ENCODE assay signal across 8 cellular contexts in genomic region chr7:21944616-21945373, GRCh38. TPM values are rescaled to one million over a fixed set of nuclear protein-coding genes. Genes with fewer than 3 reads are reported as not detected.
DNase-seq lines count a peak whose midpoint lies in the region; ATAC-seq and TF ChIP-seq lines count a peak whose summit lies in the region.

No MANE protein-coding gene starts in this region.

- TF ChIP-seq CTCF in GM12875 (IDR thresholded peaks at IDR 0.05; ENCODE audit: borderline replicate concordance, insufficient read depth, low read depth, low read length), result no peak
- peak in 2 of 5 experiments; percentile 8 to 18 for TF ChIP-seq CTCF in transverse colon (IDR thresholded peaks at IDR 0.05)

- peak overlapping the region; percentile 95 for H3K27ac Mint-ChIP-seq in activated CD4-positive, alpha-beta T cell treated with anti-CD3 and anti-CD28 coated beads, Interleukin-2, amount 10 ng/mL, durations not matched to agents 24 days and 14 days

- peaks cover 25% of the 10 kb centered on the region for H3K36me3 Mint-ChIP-seq in activated CD4-positive, alpha-beta T cell treated with anti-CD3 and anti-CD28 coated beads, Interleukin-2, amount 10 ng/mL, durations not matched to agents 24 days and 14 days (ENCODE audit: low read depth)

- H3K27ac ChIP-seq in epithelial cell of prostate, result peak overlapping the region; percentile 46
- H3K27ac ChIP-seq in muscle layer of colon (ENCODE audit: low read depth, low read length), result peak overlapping the region; percentile 94
- peak overlapping the region; percentile 82 to 92 (median 88) for H3K27ac ChIP-seq in transverse colon

- peaks cover 12% of the 10 kb centered on the region for H3K27me3 Mint-ChIP-seq in activated CD4-positive, alpha-beta T cell treated with anti-CD3 and anti-CD28 coated beads, Interleukin-2, amount 10 ng/mL, durations not matched to agents 24 days and 14 days

- peaks cover 67% of the 10 kb centered on the region for H3K4me1 Mint-ChIP-seq in activated CD4-positive, alpha-beta T cell treated with anti-CD3 and anti-CD28 coated beads, Interleukin-2, amount 10 ng/mL, durations not matched to agents 24 days and 14 days

- H3K36me3 ChIP-seq in muscle layer of colon (ENCODE audit: insufficient read depth, low read length) (no peaks in the 10 kb centered on the region), transverse colon (no peaks in the 10 kb centered on the region)

- no peaks in the 10 kb centered on the region for H3K9me3 ChIP-seq in muscle layer of colon (ENCODE audit: low read length)
- no peaks in the 10 kb centered on the region for H3K9me3 ChIP-seq in transverse colon

- DNase-seq in NCI-H1417 treated with DMSO at 0.1 percent for 48 hours (lab: John Stamatoyannopoulos, UW) (peak; percentile 42), epithelial cell of prostate (ENCODE audit: low read depth, low spot score) (no peak), transverse colon (peak; percentile 76), sciatic nerve (ENCODE audit: low spot score) (no peak)
- peak; percentile 85 for DNase-seq in activated CD4-positive, alpha-beta T cell treated with anti-CD3 and anti-CD28 coated beads, Interleukin-2, amount 10 ng/mL, durations not matched to agents 24 days and 14 days

- H3K9me3 Mint-ChIP-seq in activated CD4-positive, alpha-beta T cell treated with anti-CD3 and anti-CD28 coated beads, Interleukin-2, amount 10 ng/mL, durations not matched to agents 24 days and 14 days, result no peaks in the 10 kb centered on the region

- in situ Hi-C loops in transverse colon (cut with MboI; ENCODE audit: low pct_ligation_motif_present in 1 of 4, low pct_unique_long_range_greater_than_20kb in 1 of 4, low sequenced_read_pairs in 3 of 4), result no loop called here

- intact Hi-C loops in activated CD4-positive, alpha-beta T cell treated with anti-CD3 and anti-CD28 coated beads, Interleukin-2, amount 10 ng/mL, durations not matched to agents 24 days and 14 days (cut with micrococcal nuclease), result loop anchor here (10.0 kb wide), 2 partner anchors 730 to 1650 kb away; partner anchors contain the start of gene CCDC126
- intact Hi-C loops in transverse colon (cut with DNase I; ENCODE audit: low total_unique reads) (no loop called here), sciatic nerve (cut with DNase I) (no loop called here)

- TF ChIP-seq POLR2A in transverse colon (IDR thresholded peaks at IDR 0.05), result no peak

- no peak for ATAC-seq in GM21423 (IDR thresholded peaks at IDR 0.05; ENCODE audit: unreplicated experiment)
- ATAC-seq in sciatic nerve, result no peak

- 0 to 1% methylated on average over 30 to 33 of the region's 33 CpGs for WGBS in transverse colon (ENCODE audit: low coverage in 1 of 2), 2 donors

- peak overlapping the region; percentile 45 for H3K9ac ChIP-seq in muscle layer of colon (ENCODE audit: low read length)

- H3K27me3 ChIP-seq in muscle layer of colon (ENCODE audit: control insufficient read depth in 1 of 2, insufficient read depth in 2 of 2, low read length in 2 of 2), result no peaks in the 10 kb centered on the region
- no peaks in the 10 kb centered on the region for H3K27me3 ChIP-seq in transverse colon

- H3K4me1 ChIP-seq in muscle layer of colon (ENCODE audit: insufficient read depth, low read length) (peaks cover 32% of the 10 kb centered on the region), transverse colon (peaks cover 6 to 60% (median 35%) of the 10 kb centered on the region in 4 donors)

- H3K4me3 Mint-ChIP-seq in activated CD4-positive, alpha-beta T cell treated with anti-CD3 and anti-CD28 coated beads, Interleukin-2, amount 10 ng/mL, durations not matched to agents 24 days and 14 days, result peak overlapping the region; percentile 96

- no peak for TF ChIP-seq EP300 in transverse colon (IDR thresholded peaks at IDR 0.05; ENCODE audit: low read depth)

- H3K4me3 ChIP-seq in GM12875 (ENCODE audit: low read depth, low read length) (peak overlapping the region; percentile 90), muscle layer of colon (ENCODE audit: low read depth in 1 of 2, low read length in 2 of 2) (peak overlapping the region; percentile 45 to 66), transverse colon (peak overlapping the region; percentile 46 to 71 (median 58))

RNA-seq across cellular contexts. Expression of gene CDCA7L, which starts 0.9 kb away (rescaled TPM):
- 111 and 114 TPM in 2 replicates for total RNA-seq in activated CD4-positive, alpha-beta T cell treated with anti-CD3 and anti-CD28 coated beads, Interleukin-2, amount 10 ng/mL, durations not matched to agents 24 days and 14 days
- 10 to 100 TPM in 3 of 4 donors, 1 to 10 TPM in 1; 9.0 to 24.0 (median 13.2) TPM for total RNA-seq in transverse colon
- 15.9 TPM for total RNA-seq in sciatic nerve

Comparison
In these comparisons a context has a peak if more than half of its experiments do, and no peak if none do; other contexts are left out.
1. DNase-seq: peak in NCI-H1417 treated with DMSO at 0.1 percent for 48 hours (single experiment), activated CD4-positive, alpha-beta T cell treated with anti-CD3 and anti-CD28 coated beads, Interleukin-2, amount 10 ng/mL, durations not matched to agents 24 days and 14 days (single experiment) and transverse colon (single experiment); none in epithelial cell of prostate (single experiment) and sciatic nerve (single experiment).
2. Peak in every context shown above with its lines, with median percentiles within 50 percentile points of each other: H3K4me3 ChIP-seq and H3K27ac ChIP-seq.